Comparison of ENCODE assay signal across 17 cellular contexts in genomic region chr7:129021656-129022055, GRCh38. TPM values are rescaled to one million over a fixed set of nuclear protein-coding genes. Genes with fewer than 3 reads are reported as not detected.
DNase-seq lines count a peak whose midpoint lies in the region; ATAC-seq, FAIRE-seq and TF ChIP-seq lines count a peak whose summit lies in the region.
"Had no signal": no experiment of that assay in that cellular context is flagged by ENCODE, and none has a peak within 500 bp of the region (broad histone marks: within the 10 kb centered on the region; RNA-seq: fewer than 3 reads in every experiment).

No MANE protein-coding gene starts in this region.

- H2BK20ac ChIP-seq in H9 (ENCODE audit: low read depth, low read length, poor library complexity, severe bottlenecking), result no peak overlapping the region

- DNase-seq in H9 (no peak), type B pancreatic cell (ENCODE audit: extremely low spot score, unreplicated experiment) (no peak), HepG2 (ENCODE audit: low spot score) (no peak), NCI-H146 treated with DMSO at 0.1 percent for 48 hours (lab: John Stamatoyannopoulos, UW; ENCODE audit: unreplicated experiment) (no peak)
- no peak for DNase-seq in central memory CD8-positive, alpha-beta T cell (ENCODE audit: low spot score in 2 of 2)
- no peak for DNase-seq in naive thymus-derived CD8-positive, alpha-beta T cell
- DNase-seq in activated CD8-positive, alpha-beta memory T cell treated with anti-CD3 and anti-CD28 coated beads, Interleukin-2, amount 50 U/mL, for 48 hours, result no peak
- DNase-seq: CD8-positive, alpha-beta memory T cell; DMS79; GM23248; HCEC 1CT; NCI-H1092 treated with DMSO at 0.1 percent for 48 hours; NCI-H146; NCI-H2081 treated with DMSO at 0.1 percent for 48 hours; NCI-H774 had no signal

- TF ChIP-seq EP300 in HepG2 (IDR thresholded peaks at IDR 0.05; ENCODE audit: low read depth in 2 of 2, low read length in 2 of 2), result no peak
- no peak for TF ChIP-seq EP300 in HepG2 (CRISPR knock-in tag; IDR thresholded peaks at IDR 0.05; ENCODE audit: borderline replicate concordance)

- FAIRE-seq in HepG2 (lab: Jason Lieb, UNC), result no peak
- FAIRE-seq: D721Med had no signal

- in situ Hi-C loops in HepG2 (cut with HindIII; ENCODE audit: extremely low pct_ligation_motif_present, low pct_unique_long_range_greater_than_20kb), result no loop called here

- no peak overlapping the region for H4K5ac ChIP-seq in H9 (ENCODE audit: insufficient read length, low read depth, low read length)

- no peak for TF ChIP-seq RAD21 in HepG2 (CRISPR knock-in tag; IDR thresholded peaks at IDR 0.05)

- no peak for TF ChIP-seq CTCF in H9 (conservative IDR thresholded peaks at IDR 0.05)
- TF ChIP-seq CTCF in type B pancreatic cell (conservative IDR thresholded peaks at IDR 0.05), result no peak
- no peak for TF ChIP-seq CTCF in HepG2 (CRISPR knock-in tag; IDR thresholded peaks at IDR 0.05)

- no peaks in the 10 kb centered on the region for H3K23me2 ChIP-seq in H9 (ENCODE audit: insufficient read length, low read depth, low read length, poor library complexity, severe bottlenecking)

- H3K9me3 Mint-ChIP-seq in H9 (no peaks in the 10 kb centered on the region), type B pancreatic cell (no peaks in the 10 kb centered on the region)
- no peaks in the 10 kb centered on the region for H3K9me3 Mint-ChIP-seq in central memory CD8-positive, alpha-beta T cell
- H3K9me3 Mint-ChIP-seq in naive thymus-derived CD8-positive, alpha-beta T cell, result no peaks in the 10 kb centered on the region
- H3K9me3 Mint-ChIP-seq: CD8-positive, alpha-beta memory T cell had no signal

- no CpG with 5 or more reads among the region's 2 CpGs for WGBS in H9 (ENCODE audit: extremely low coverage, insufficient read length, low lambda C conversion rate)
- WGBS in HepG2 (ENCODE audit: low lambda C conversion rate), result 99% methylated on average over 2 of the region's 2 CpGs

- no peaks in the 10 kb centered on the region for H4K20me1 ChIP-seq in H9 (ENCODE audit: control insufficient read depth, insufficient read depth, insufficient read length)
- no peaks in the 10 kb centered on the region for H4K20me1 ChIP-seq in HepG2 (ENCODE audit: insufficient read depth, low read length)

- H3K23ac ChIP-seq in H9 (ENCODE audit: insufficient read length, low read depth, low read length), result no peak overlapping the region

- H3K18ac ChIP-seq in H9 (ENCODE audit: insufficient read length, low read depth, low read length), result no peak overlapping the region

- no peak overlapping the region for H3T11ph ChIP-seq in H9 (ENCODE audit: low read length)

- no peak overlapping the region for H3K4me2 ChIP-seq in H9 (ENCODE audit: insufficient read depth, insufficient read length, low read length)
- no peak overlapping the region for H3K4me2 ChIP-seq in HepG2 (ENCODE audit: low read depth, low read length)
- H3K4me2 ChIP-seq: BLaER1 treated with 17β-estradiol and CSF1 and Interleukin-3, amounts not matched to agents 10 nM and 100 nM had no signal

- H2BK5ac ChIP-seq in H9 (ENCODE audit: insufficient read length, low read length), result no peak overlapping the region

- H3K14ac ChIP-seq in H9 (ENCODE audit: insufficient read depth, low read length), result no peak overlapping the region

- no peak for TF ChIP-seq POLR2A in HepG2 (IDR thresholded peaks at IDR 0.05; ENCODE audit: insufficient read depth in 1 of 2, low read depth in 2 of 2, low read length in 2 of 2)

- H2BK120ac ChIP-seq in H9 (ENCODE audit: low read depth, low read length, poor library complexity, severe bottlenecking), result no peak overlapping the region

- peaks cover 3% of the 10 kb centered on the region; the same call in 1 of the 2 replicates for H3K4me1 ChIP-seq in H9 (ENCODE audit: insufficient read depth, low read length)
- peaks cover 9% of the 10 kb centered on the region for H3K4me1 ChIP-seq in HepG2 (ENCODE audit: insufficient read depth, low read length)

- H2AFZ ChIP-seq in H9 (ENCODE audit: low read length) (no peak overlapping the region), HepG2 (ENCODE audit: low read length) (no peak overlapping the region)
- H2AFZ ChIP-seq: GM23248 had no signal

- H4K91ac ChIP-seq in H9 (ENCODE audit: insufficient read length, low read depth, low read length), result no peak overlapping the region

- intact Hi-C loops in HepG2 (cut with micrococcal nuclease; ENCODE audit: unreplicated experiment), result no loop called here

- no peak overlapping the region for H3K4me3 ChIP-seq in HepG2 (replicated peaks in 1 of 3; ENCODE audit: insufficient read depth in 1 of 3, low read depth in 2 of 3, low read length in 3 of 3)
- H3K4me3 ChIP-seq: BLaER1 treated with 17β-estradiol and CSF1 and Interleukin-3, amounts not matched to agents 10 nM and 100 nM; GM23248 had no signal

- H2BK12ac ChIP-seq in H9 (ENCODE audit: insufficient read length, low read depth, low read length), result no peak overlapping the region

- H2BK15ac ChIP-seq in H9 (ENCODE audit: low read depth, low read length), result no peak overlapping the region

- H3K27ac Mint-ChIP-seq in H9, result peak overlapping the region in 2 of 3 experiments; percentile 18 to 49; a peak in 2 of 7 replicates
- peak overlapping the region; percentile 74 for H3K27ac Mint-ChIP-seq in central memory CD8-positive, alpha-beta T cell (ENCODE audit: low read depth)
- H3K27ac Mint-ChIP-seq in naive thymus-derived CD8-positive, alpha-beta T cell, result peak overlapping the region in 7 of 10 donors; percentile 1 to 88 (median 24)
- peak overlapping the region; percentile 88 for H3K27ac Mint-ChIP-seq in type B pancreatic cell

- H4K8ac ChIP-seq in H9 (replicated peaks; ENCODE audit: insufficient read length, low read depth, low read length), result no peak overlapping the region

- CTCF ChIA-PET in HepG2 (lab: Yijun Ruan, JAX; ENCODE audit: low intra/inter-chr PET ratio, low total read pairs), result no interaction called here

- H3K4ac ChIP-seq in H9 (ENCODE audit: low read depth, low read length), result no peak overlapping the region

- H3K36me3 Mint-ChIP-seq in H9 (ENCODE audit: insufficient read depth in 1 of 3, low read depth in 3 of 3) (peaks cover 0 to 13% (median 8%) of the 10 kb centered on the region in 3 experiments; a peak in 4 of 7 replicates), type B pancreatic cell (peaks cover 11% of the 10 kb centered on the region)
- peaks cover 16% of the 10 kb centered on the region for H3K36me3 Mint-ChIP-seq in central memory CD8-positive, alpha-beta T cell (ENCODE audit: insufficient read depth)
- peaks cover 0 to 35% (median 4%) of the 10 kb centered on the region in 3 donors for H3K36me3 Mint-ChIP-seq in naive thymus-derived CD8-positive, alpha-beta T cell

- H3K4me1 Mint-ChIP-seq in H9, result peaks cover 15 to 17% of the 10 kb centered on the region in 2 experiments
- peaks cover 34% of the 10 kb centered on the region for H3K4me1 Mint-ChIP-seq in central memory CD8-positive, alpha-beta T cell
- H3K4me1 Mint-ChIP-seq in naive thymus-derived CD8-positive, alpha-beta T cell, result peaks cover 18 to 43% (median 36%) of the 10 kb centered on the region in 4 donors
- H3K4me1 Mint-ChIP-seq in type B pancreatic cell (ENCODE audit: unreplicated experiment), result peaks cover 8% of the 10 kb centered on the region

- H3K27me3 ChIP-seq in H9 (ENCODE audit: insufficient read depth, low read length) (no peaks in the 10 kb centered on the region), HepG2 (ENCODE audit: control insufficient read depth in 1 of 2, insufficient read depth in 2 of 2, low read length in 2 of 2) (no peaks in the 10 kb centered on the region)
- H3K27me3 ChIP-seq: BLaER1 treated with 17β-estradiol and CSF1 and Interleukin-3, amounts not matched to agents 10 nM and 100 nM had no signal

- H3K4me3 Mint-ChIP-seq in H9, result no peak overlapping the region
- H3K4me3 Mint-ChIP-seq in central memory CD8-positive, alpha-beta T cell, result no peak overlapping the region
- H3K4me3 Mint-ChIP-seq in naive thymus-derived CD8-positive, alpha-beta T cell, result peak overlapping the region in 1 of 10 donors; percentile 12
- peak overlapping the region; percentile 46 for H3K4me3 Mint-ChIP-seq in type B pancreatic cell
- H3K4me3 Mint-ChIP-seq: CD8-positive, alpha-beta memory T cell had no signal

- H3K56ac ChIP-seq in H9 (ENCODE audit: insufficient read length, low read depth, low read length), result no peak overlapping the region

- H3K27me3 Mint-ChIP-seq in H9 (ENCODE audit: low read depth) (no peaks in the 10 kb centered on the region), type B pancreatic cell (no peaks in the 10 kb centered on the region)
- H3K27me3 Mint-ChIP-seq in central memory CD8-positive, alpha-beta T cell, result no peaks in the 10 kb centered on the region
- H3K27me3 Mint-ChIP-seq in naive thymus-derived CD8-positive, alpha-beta T cell, result no peaks in the 10 kb centered on the region
- H3K27me3 Mint-ChIP-seq: CD8-positive, alpha-beta memory T cell had no signal

- H3K9me3 ChIP-seq in H9 (ENCODE audit: control insufficient read depth, low read depth, low read length), result no peaks in the 10 kb centered on the region
- no peaks in the 10 kb centered on the region for H3K9me3 ChIP-seq in HepG2 (ENCODE audit: low read length)
- H3K9me3 ChIP-seq: BLaER1 treated with 17β-estradiol and CSF1 and Interleukin-3, amounts not matched to agents 10 nM and 100 nM had no signal

- no TSS peak for BruUV-seq in HepG2 (replicated peaks; lab: Mats Ljungman, UMichigan)

- H3K36me3 ChIP-seq in HepG2 (replicated peaks in 1 of 2; ENCODE audit: control insufficient read depth in 1 of 2, insufficient read depth in 2 of 2, low read length in 2 of 2), result peaks cover 0 to 19% of the 10 kb centered on the region in 2 experiments; a peak in 2 of 5 replicates

- H3K9ac ChIP-seq in H9 (ENCODE audit: extremely low read depth, insufficient read length, low read length) (no peak overlapping the region), HepG2 (ENCODE audit: insufficient read depth, low read depth, low read length) (no peak overlapping the region)
- H3K9ac ChIP-seq: BLaER1 treated with 17β-estradiol and CSF1 and Interleukin-3, amounts not matched to agents 10 nM and 100 nM; GM23248 had no signal

- H3K27ac ChIP-seq in H9 (ENCODE audit: insufficient read length, low read depth, low read length) (no peak overlapping the region), HepG2 (ENCODE audit: extremely low read length, insufficient read depth, low read length) (no peak overlapping the region)
- H3K27ac ChIP-seq: BLaER1 treated with 17β-estradiol and CSF1 and Interleukin-3, amounts not matched to agents 10 nM and 100 nM; GM23248 had no signal

- ATAC-seq in central memory CD8-positive, alpha-beta T cell (replicated peaks; ENCODE audit: extremely low read depth, poor library complexity, severe bottlenecking), result no peak
- no peak for ATAC-seq in naive thymus-derived CD8-positive, alpha-beta T cell
- no peak for ATAC-seq in HepG2

- POLR2A ChIA-PET in naive thymus-derived CD8-positive, alpha-beta T cell (lab: Charles Lee), result no interaction called here
- POLR2A ChIA-PET in HepG2 (lab: Yijun Ruan, JAX), result no interaction called here

- no peak overlapping the region for H2AK5ac ChIP-seq in H9 (ENCODE audit: insufficient read length, low read length)

- H3K79me2 ChIP-seq in H9 (ENCODE audit: insufficient read depth, low read length), result peaks cover 10% of the 10 kb centered on the region; the same call in 1 of the 2 replicates
- peaks cover 50% of the 10 kb centered on the region for H3K79me2 ChIP-seq in HepG2 (ENCODE audit: insufficient read depth, low read length)

- H3K79me1 ChIP-seq in H9 (ENCODE audit: insufficient read depth, low read depth, low read length, poor library complexity, severe bottlenecking), result peaks cover 5% of the 10 kb centered on the region

RNA-seq across cellular contexts. Expression of gene TNPO3, which starts 33.3 kb away (rescaled TPM):
- total RNA-seq in H9 (2021), result 88.3 and 90.1 TPM in 2 replicates
- total RNA-seq in naive thymus-derived CD8-positive, alpha-beta T cell, result 10 to 100 TPM; 39.3 to 40.3 TPM
- polyA plus RNA-seq in naive thymus-derived CD8-positive, alpha-beta T cell, result 10 to 100 TPM; 30.3 to 36.3 (median 33.8) TPM
- total RNA-seq in type B pancreatic cell (ENCODE audit: low replicate concordance), result 46.7 and 52.3 TPM in 2 replicates
- total RNA-seq in HepG2 (2016; rRNA removed; fragmentation: Illumina TruSeq; extraction: Trizol), result 44.6 and 61.5 TPM in 2 replicates
- total RNA-seq in HepG2 (2016; cell fraction: cytosol; rRNA removed; fragmentation: Illumina TruSeq; extraction: Trizol; ENCODE audit: low read depth), result 14.8 and 16.2 TPM in 2 replicates
- total RNA-seq in HepG2 (2016; cell fraction: insoluble cytoplasmic fraction; rRNA removed; fragmentation: Illumina TruSeq; extraction: Trizol), result 44.0 and 55.4 TPM in 2 replicates
- total RNA-seq in HepG2 (2016; cell fraction: membrane; rRNA removed; fragmentation: Illumina TruSeq; extraction: Trizol), result 20.9 and 21.8 TPM in 2 replicates
- total RNA-seq in HepG2 (2016; cell fraction: nucleus; rRNA removed; fragmentation: Illumina TruSeq; extraction: Trizol), result 29.8 and 32.3 TPM in 2 replicates
- 22.1 and 23.8 TPM in 2 replicates for polyA plus RNA-seq in HepG2 (2011; rRNA removed)
- polyA plus RNA-seq in HepG2 (2011; cell fraction: cytosol; rRNA removed), result 18.9 and 23.0 TPM in 2 replicates
- 28.9 and 32.0 TPM in 2 replicates for polyA plus RNA-seq in HepG2 (2011; cell fraction: nucleus; rRNA removed)
- polyA plus RNA-seq in HepG2 (2012), result 24.4 and 25.7 TPM in 2 replicates
- 2.0 and 2.3 TPM in 2 replicates for polyA plus RNA-seq in HepG2 (2016; cell fraction: cytosol; fragmentation: Illumina TruSeq; extraction: Trizol; ENCODE audit: low read depth)
- polyA plus RNA-seq in HepG2 (2016; cell fraction: insoluble cytoplasmic fraction; fragmentation: Illumina TruSeq; extraction: Trizol; ENCODE audit: low read depth), result 38.1 and 39.8 TPM in 2 replicates
- 6.9 and 8.1 TPM in 2 replicates for polyA plus RNA-seq in HepG2 (2016; cell fraction: membrane; fragmentation: Illumina TruSeq; extraction: Trizol; ENCODE audit: low read depth)
- 26.3 and 27.2 TPM in 2 replicates for polyA plus RNA-seq in HepG2 (2016; cell fraction: nucleus; fragmentation: Illumina TruSeq; extraction: Trizol; ENCODE audit: insufficient read depth, low read depth)
- 49.1 and 105 TPM in 2 replicates for polyA minus RNA-seq in HepG2 (2011; rRNA and poly(A)+ RNA removed; ENCODE audit: low replicate concordance)
- polyA minus RNA-seq in HepG2 (2011; cell fraction: cytosol; rRNA and poly(A)+ RNA removed), result 24.7 and 27.5 TPM in 2 replicates
- polyA minus RNA-seq in HepG2 (2011; cell fraction: nucleus; rRNA and poly(A)+ RNA removed), result 42.5 and 58.9 TPM in 2 replicates

Comparison
In these comparisons a context has a peak if more than half of its experiments do, and no peak if none do; other contexts are left out.
1. H3K27ac Mint-ChIP-seq: peak in every context shown above with its lines; median percentile 88 in type B pancreatic cell; 74 in central memory CD8-positive, alpha-beta T cell; 34 in H9; 24 in naive thymus-derived CD8-positive, alpha-beta T cell.